Comparison of ENCODE assay signal across 16 cellular contexts in genomic region chr1:3481836-3482589, GRCh38. TPM values are rescaled to one million over a fixed set of nuclear protein-coding genes. Genes with fewer than 3 reads are reported as not detected.
DNase-seq lines count a peak whose midpoint lies in the region; ATAC-seq, FAIRE-seq and TF ChIP-seq lines count a peak whose summit lies in the region.
"Had no signal": no experiment of that assay in that cellular context is flagged by ENCODE, and none has a peak within 500 bp of the region (broad histone marks: within the 10 kb centered on the region; RNA-seq: fewer than 3 reads in every experiment).

No MANE protein-coding gene starts in this region.

- no peak overlapping the region for H3K4me3 ChIP-seq in fibroblast of the aortic adventitia (ENCODE audit: low read depth, low read length)
- H3K4me3 ChIP-seq: uterus had no signal

- peaks cover 6% of the 10 kb centered on the region for H3K4me1 Mint-ChIP-seq in stimulated activated naive CD8-positive, alpha-beta T cell treated with anti-CD3 and anti-CD28 coated beads, Interleukin-15, amount 100 ng/mL, for 72 hours

- H3K4me3 Mint-ChIP-seq in stimulated activated naive CD8-positive, alpha-beta T cell treated with anti-CD3 and anti-CD28 coated beads, Interleukin-15, amount 100 ng/mL, for 72 hours: no peak overlapping the region

- H3K27ac Mint-ChIP-seq in stimulated activated naive CD8-positive, alpha-beta T cell treated with anti-CD3 and anti-CD28 coated beads, Interleukin-15, amount 100 ng/mL, for 72 hours: no peak overlapping the region
- H3K27ac Mint-ChIP-seq: activated naive CD4-positive, alpha-beta T cell treated with anti-CD3 and anti-CD28 coated beads, Interleukin-2, amount 50 U/mL, for 72 hours had no signal

- no peaks in the 10 kb centered on the region for H3K9me3 Mint-ChIP-seq in stimulated activated naive CD8-positive, alpha-beta T cell treated with anti-CD3 and anti-CD28 coated beads, Interleukin-15, amount 100 ng/mL, for 72 hours

- H3K27me3 Mint-ChIP-seq in stimulated activated naive CD8-positive, alpha-beta T cell treated with anti-CD3 and anti-CD28 coated beads, Interleukin-15, amount 100 ng/mL, for 72 hours: peaks cover 6% of the 10 kb centered on the region

- DNase-seq in stimulated activated naive CD8-positive, alpha-beta T cell treated with anti-CD3 and anti-CD28 coated beads, Interleukin-15, amount 100 ng/mL, for 72 hours: no peak
- DNase-seq in stimulated activated naive CD8-positive, alpha-beta T cell treated with anti-CD3 and anti-CD28 coated beads, Interleukin-15, Interleukin-2, amounts not matched to agents 100 U/mL and 50 U/mL, for 24 hours: no peak
- DNase-seq in SW480 (ENCODE audit: low spot score) (peak; percentile 78), fibroblast of the aortic adventitia (ENCODE audit: low read depth) (peak; percentile 43), HUDEP-2 (lab: John Stamatoyannopoulos, UW; ENCODE audit: unreplicated experiment in 76 of 76) (no peak), frontal cortex (ENCODE audit: low spot score in 2 of 2) (no peak), GM03348 (ENCODE audit: low spot score) (no peak), T-helper 1 cell (no peak)
- DNase-seq: GF-D8, NCI-H1436, NCI-H774, nucleus accumbens, uterus had no signal

- peak; percentile 8 for ATAC-seq in stimulated activated naive CD8-positive, alpha-beta T cell treated with anti-CD3 and anti-CD28 coated beads, Interleukin-15, amount 100 ng/mL, for 72 hours
- no peak for ATAC-seq in stimulated activated naive CD8-positive, alpha-beta T cell treated with anti-CD3 and anti-CD28 coated beads, Interleukin-15, Interleukin-2, amounts not matched to agents 100 U/mL and 50 U/mL, for 24 hours

- FAIRE-seq in frontal cortex (lab: Jason Lieb, UNC): no peak
- FAIRE-seq: colon had no signal

- no peak for TF ChIP-seq CTCF in fibroblast of the aortic adventitia (IDR thresholded peaks at IDR 0.05; ENCODE audit: insufficient read depth, low read length)

RNA-seq across cellular contexts. Expression of gene ARHGEF16, which starts 27.5 kb away (rescaled TPM):
- 0.18 TPM in 1 of 2 replicates, not detected in the other for total RNA-seq in fibroblast of the aortic adventitia (ENCODE audit: low replicate concordance)
- total RNA-seq in frontal cortex: not detected
- total RNA-seq: T-helper 1 cell treated with Interleukin-12 subunit alpha and Interleukin-12 subunit beta and Interleukin-4 antibody, amounts not matched to agents 30 ng/mL and 1 ng/mL, for 36 hours had no signal

Comparison
In these comparisons a context has a peak if more than half of its experiments do, and no peak if none do; other contexts are left out.
1. DNase-seq: peak in SW480 (single experiment) and fibroblast of the aortic adventitia (single experiment); none in stimulated activated naive CD8-positive, alpha-beta T cell treated with anti-CD3 and anti-CD28 coated beads, Interleukin-15, amount 100 ng/mL, for 72 hours (0 of 2), stimulated activated naive CD8-positive, alpha-beta T cell treated with anti-CD3 and anti-CD28 coated beads, Interleukin-15, Interleukin-2, amounts not matched to agents 100 U/mL and 50 U/mL, for 24 hours (single experiment), HUDEP-2 (0 of 76), frontal cortex (0 of 2), GM03348 (single experiment) and T-helper 1 cell (0 of 5).